In the genomic region with DNA sequence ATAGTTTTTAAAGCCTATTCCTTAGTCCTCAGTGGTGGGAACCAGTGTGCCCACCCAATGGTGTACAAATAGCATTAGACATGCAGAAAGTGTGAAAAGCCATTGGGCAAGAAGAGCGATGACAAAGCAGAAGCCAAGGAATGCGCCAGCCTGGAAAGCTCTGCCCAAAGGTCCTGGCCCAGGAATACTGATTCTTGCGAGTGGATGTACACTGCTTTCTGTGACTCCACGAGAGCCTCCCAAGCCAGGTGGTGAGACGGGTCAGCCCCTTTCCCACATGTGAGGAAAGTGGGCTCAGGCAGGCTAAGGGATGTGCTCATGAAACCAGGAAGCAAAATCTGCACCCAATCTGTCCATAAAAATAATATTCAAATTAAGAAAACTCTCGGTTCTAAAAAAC, we compare ENCODE assay signal across 17 cellular contexts.
"Had no signal": no experiment of that assay in that cellular context is flagged by ENCODE, and none has a peak within 500 bp of the region (broad histone marks: within the 10 kb centered on the region; RNA-seq: fewer than 3 reads in every experiment).

No MANE protein-coding gene starts in this region.

- H3K4me1 ChIP-seq: esophagus squamous epithelium, parathyroid adenoma had no signal

- H3K27me3 ChIP-seq: brain microvascular endothelial cell, esophagus squamous epithelium had no signal

- H3K9me3 ChIP-seq: esophagus squamous epithelium had no signal

- ATAC-seq: activated CD4-positive, alpha-beta T cell treated with anti-CD3 and anti-CD28 coated beads for 36 hours; activated CD8-positive, alpha-beta T cell treated with anti-CD3 and anti-CD28 coated beads for 36 hours; activated T-cell treated with anti-CD3 and anti-CD28 coated beads, Interleukin-2, amount 50 U/mL, for 72 hours; naive thymus-derived CD8-positive, alpha-beta T cell; stimulated activated naive CD8-positive, alpha-beta T cell treated with anti-CD3 and anti-CD28 coated beads, Interleukin-15, amount 100 ng/mL, for 72 hours; WTC11 had no signal

- H3K36me3 ChIP-seq: brain microvascular endothelial cell, esophagus squamous epithelium had no signal

- H3K9ac ChIP-seq: parathyroid adenoma had no signal

- DNase-seq: activated CD4-positive, alpha-beta T cell treated with anti-CD3 and anti-CD28 coated beads for 36 hours; activated CD8-positive, alpha-beta T cell treated with anti-CD3 and anti-CD28 coated beads for 36 hours; activated effector memory CD4-positive, alpha-beta T cell treated with anti-CD3 and anti-CD28 coated beads, Interleukin-2, amount 50 U/mL, for 16 hours; activated naive CD4-positive, alpha-beta T cell treated with anti-CD3 and anti-CD28 coated beads, Interleukin-2, amount 50 U/mL, for 16 hours; activated T-cell treated with anti-CD3 and anti-CD28 coated beads, Interleukin-2, amount 50 U/mL, for 72 hours; brain microvascular endothelial cell; cortex of kidney; effector CD4-positive, alpha-beta T cell; esophagus squamous epithelium; immature natural killer cell; mesenchymal stem cell; stimulated activated naive CD8-positive, alpha-beta T cell treated with anti-CD3 and anti-CD28 coated beads, Interleukin-15, amount 100 ng/mL, for 72 hours had no signal

- H3K79me2 ChIP-seq: parathyroid adenoma had no signal

- H2AFZ ChIP-seq: parathyroid adenoma had no signal

- H3K27ac ChIP-seq: brain microvascular endothelial cell, esophagus squamous epithelium, parathyroid adenoma had no signal

- H3K4me3 ChIP-seq: esophagus squamous epithelium had no signal

- FAIRE-seq: endothelial cell of umbilical vein, TTC549 had no signal
